8 cellular contexts compared by ENCODE assay signal in genomic region chr4:86223472-86223871, GRCh38.
DNase-seq lines count a peak whose midpoint lies in the region; ATAC-seq and TF ChIP-seq lines count a peak whose summit lies in the region.

No MANE protein-coding gene starts in this region.

- H3K36me3 ChIP-seq in A673 (ENCODE audit: insufficient read depth, low read length, poor library complexity, severe bottlenecking), result no peaks in the 10 kb centered on the region

- H3K36me3 Mint-ChIP-seq in nephron progenitor cell (ENCODE audit: low read depth), result no peaks in the 10 kb centered on the region
- H3K36me3 Mint-ChIP-seq in stimulated activated memory B cell treated with anti-CD40 and anti-IgM and Interleukin-4, amounts not matched to agents 10 μg/mL and 1 μg/mL and 100 μg/mL, for 72 hours, result no peaks in the 10 kb centered on the region

- peak; percentile 98 for ATAC-seq in GM18868 (IDR thresholded peaks at IDR 0.05; ENCODE audit: unreplicated experiment)
- ATAC-seq in HG03280 (IDR thresholded peaks at IDR 0.05; ENCODE audit: unreplicated experiment), result peak; percentile 74
- no peak for ATAC-seq in stimulated activated memory B cell treated with anti-CD40 and anti-IgM and Interleukin-4, amounts not matched to agents 10 μg/mL and 1 μg/mL and 100 μg/mL, for 72 hours

- H3K27ac ChIP-seq in A673 (ENCODE audit: low read depth, low read length, poor library complexity, severe bottlenecking), result no peak overlapping the region

- no peaks in the 10 kb centered on the region for H3K27me3 ChIP-seq in A673 (replicated peaks; ENCODE audit: insufficient read depth, low read depth, low read length, poor library complexity)

- POLR2A ChIA-PET in A673 (lab: Charles Lee; ENCODE audit: low non-redundant PET), result no interaction called here

- TF ChIP-seq CTCF in A673 (conservative IDR thresholded peaks at IDR 0.05; ENCODE audit: low read depth, low read length) (peak; percentile 59), WI38 (IDR thresholded peaks at IDR 0.05; ENCODE audit: low read depth, low read length) (peak; percentile 69), nephron progenitor cell (IDR thresholded peaks at IDR 0.05) (peak; percentile 43)

- DNase-seq in A673 (ENCODE audit: low spot score) (peak; percentile 63), nephron progenitor cell (peak; percentile 22), midbrain (lab: John Stamatoyannopoulos, UW) (no peak), NCI-H345 treated with DMSO at 0.1 percent for 48 hours (lab: John Stamatoyannopoulos, UW; ENCODE audit: unreplicated experiment) (no peak)

- no peak overlapping the region for H3K4me3 ChIP-seq in A673 (ENCODE audit: low read depth, low read length, poor library complexity, severe bottlenecking)
- H3K4me3 ChIP-seq in WI38 (ENCODE audit: low read depth, low read length), result no peak overlapping the region

- peaks cover 10% of the 10 kb centered on the region for H3K9me3 Mint-ChIP-seq in nephron progenitor cell
- no peaks in the 10 kb centered on the region for H3K9me3 Mint-ChIP-seq in stimulated activated memory B cell treated with anti-CD40 and anti-IgM and Interleukin-4, amounts not matched to agents 10 μg/mL and 1 μg/mL and 100 μg/mL, for 72 hours

- peaks cover 15% of the 10 kb centered on the region for H3K27me3 Mint-ChIP-seq in nephron progenitor cell (ENCODE audit: low read depth, poor library complexity)
- no peaks in the 10 kb centered on the region for H3K27me3 Mint-ChIP-seq in stimulated activated memory B cell treated with anti-CD40 and anti-IgM and Interleukin-4, amounts not matched to agents 10 μg/mL and 1 μg/mL and 100 μg/mL, for 72 hours

- no peaks in the 10 kb centered on the region for H3K4me1 ChIP-seq in A673 (ENCODE audit: insufficient read depth, low read length, poor library complexity, severe bottlenecking)

- BruUV-seq in A673 (replicated peaks; lab: Mats Ljungman, UMichigan), result no TSS peak

- H3K4me1 Mint-ChIP-seq in nephron progenitor cell, result peaks cover 5% of the 10 kb centered on the region
- H3K4me1 Mint-ChIP-seq in stimulated activated memory B cell treated with anti-CD40 and anti-IgM and Interleukin-4, amounts not matched to agents 10 μg/mL and 1 μg/mL and 100 μg/mL, for 72 hours, result no peaks in the 10 kb centered on the region

- CTCF ChIA-PET in A673 (lab: Charles Lee), result no interaction called here

- H3K4me3 Mint-ChIP-seq in nephron progenitor cell, result no peak overlapping the region
- no peak overlapping the region for H3K4me3 Mint-ChIP-seq in stimulated activated memory B cell treated with anti-CD40 and anti-IgM and Interleukin-4, amounts not matched to agents 10 μg/mL and 1 μg/mL and 100 μg/mL, for 72 hours

- H3K9me3 ChIP-seq in A673 (ENCODE audit: low read depth, low read length, poor library complexity, severe bottlenecking), result no peaks in the 10 kb centered on the region

- peak overlapping the region; percentile 80 for H3K27ac Mint-ChIP-seq in nephron progenitor cell
- no peak overlapping the region for H3K27ac Mint-ChIP-seq in stimulated activated memory B cell treated with anti-CD40 and anti-IgM and Interleukin-4, amounts not matched to agents 10 μg/mL and 1 μg/mL and 100 μg/mL, for 72 hours

- intact Hi-C loops in A673 (cut with micrococcal nuclease; ENCODE audit: unreplicated experiment), result no loop called here

Comparison
In these comparisons a context has a peak if more than half of its experiments do, and no peak if none do; other contexts are left out.
1. DNase-seq: peak in A673 (single experiment) and nephron progenitor cell (single experiment); none in midbrain (single experiment) and NCI-H345 treated with DMSO at 0.1 percent for 48 hours (single experiment).
2. Peak in every context shown above with its lines, with median percentiles within 50 percentile points of each other: CTCF ChIP-seq.